10 cellular contexts compared by ENCODE assay signal in the genomic region with DNA sequence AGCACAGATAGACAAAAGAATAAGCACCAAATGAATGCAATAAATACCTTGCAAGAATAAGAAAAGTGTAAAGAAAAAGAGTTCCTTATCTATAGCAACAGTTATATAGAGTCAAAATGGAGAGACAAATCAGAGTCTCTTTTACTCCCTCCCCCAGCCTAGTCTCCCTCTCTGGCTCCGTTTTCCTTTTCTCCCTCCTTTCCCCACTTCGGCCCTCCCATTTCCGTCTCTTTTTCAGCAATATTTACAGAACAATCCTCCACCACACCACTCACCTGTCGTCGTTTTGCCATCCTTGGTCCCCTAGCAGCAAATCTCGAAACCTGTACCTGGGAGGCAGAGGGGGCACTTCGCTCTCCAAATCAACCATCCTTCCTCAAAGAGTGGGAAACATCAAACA. TPM values are rescaled to one million over a fixed set of nuclear protein-coding genes. Genes with fewer than 3 reads are reported as not detected.
DNase-seq lines count a peak whose midpoint lies in the region; ATAC-seq and TF ChIP-seq lines count a peak whose summit lies in the region.
"Had no signal": no experiment of that assay in that cellular context is flagged by ENCODE, and none has a peak within 500 bp of the region (broad histone marks: within the 10 kb centered on the region; RNA-seq: fewer than 3 reads in every experiment).

No MANE protein-coding gene starts in this region.

- H3K9me3 Mint-ChIP-seq in stimulated activated naive CD8-positive, alpha-beta T cell treated with anti-CD3 and anti-CD28 coated beads, Interleukin-15, Interleukin-2, amounts not matched to agents 100 ng/mL and 50 ng/mL, for 24 hours: no peaks in the 10 kb centered on the region

- H3K4me2 ChIP-seq in mammary epithelial cell (ENCODE audit: insufficient read depth, low read depth, low read length): peak overlapping the region; percentile 59

- TF ChIP-seq CTCF in mammary epithelial cell (conservative IDR thresholded peaks at IDR 0.05 in 1 of 2, IDR thresholded peaks at IDR 0.05 in 1 of 2; ENCODE audit: extremely low read depth in 1 of 2, insufficient read depth in 1 of 2, low read depth in 1 of 2, low read length in 2 of 2): no peak
- no peak for TF ChIP-seq CTCF in lung (IDR thresholded peaks at IDR 0.05; ENCODE audit: control extremely low read depth, extremely low read depth)

- H3K27me3 Mint-ChIP-seq in stimulated activated naive CD8-positive, alpha-beta T cell treated with anti-CD3 and anti-CD28 coated beads, Interleukin-15, Interleukin-2, amounts not matched to agents 100 ng/mL and 50 ng/mL, for 24 hours: peaks cover 46% of the 10 kb centered on the region

- no TSS peak for BruUV-seq in mammary epithelial cell (replicated peaks; lab: Mats Ljungman, UMichigan)

- peak overlapping the region; percentile 43 for H3K4me3 Mint-ChIP-seq in stimulated activated naive CD8-positive, alpha-beta T cell treated with anti-CD3 and anti-CD28 coated beads, Interleukin-15, Interleukin-2, amounts not matched to agents 100 ng/mL and 50 ng/mL, for 24 hours

- H3K79me2 ChIP-seq in mammary epithelial cell (ENCODE audit: insufficient read depth, low read length): no peaks in the 10 kb centered on the region

- no peaks in the 10 kb centered on the region for H4K20me1 ChIP-seq in mammary epithelial cell (ENCODE audit: insufficient read depth, low read length)

- H3K9ac ChIP-seq in mammary epithelial cell (ENCODE audit: insufficient read depth, low read length): no peak overlapping the region

- no peak overlapping the region for H3K27ac ChIP-seq in mammary epithelial cell (ENCODE audit: insufficient read depth, low read depth, low read length)
- no peak overlapping the region for H3K27ac ChIP-seq in lung (ENCODE audit: low read depth in 1 of 2, low read length in 1 of 2)
- no peak overlapping the region for H3K27ac ChIP-seq in caudate nucleus (ENCODE audit: low read depth, low read length)

- H3K36me3 ChIP-seq in mammary epithelial cell (ENCODE audit: insufficient read depth, low read length): no peaks in the 10 kb centered on the region
- no peaks in the 10 kb centered on the region for H3K36me3 ChIP-seq in lung (ENCODE audit: control insufficient read depth in 2 of 2, insufficient read depth in 2 of 2, low read length in 2 of 2)

- intact Hi-C loops in mammary epithelial cell (cut with micrococcal nuclease): no loop called here

- peak overlapping the region; percentile 38 for H2AFZ ChIP-seq in mammary epithelial cell (ENCODE audit: low read depth, low read length)

- H3K4me1 Mint-ChIP-seq in stimulated activated naive CD8-positive, alpha-beta T cell treated with anti-CD3 and anti-CD28 coated beads, Interleukin-15, Interleukin-2, amounts not matched to agents 100 ng/mL and 50 ng/mL, for 24 hours (ENCODE audit: low read depth): no peaks in the 10 kb centered on the region

- no peak overlapping the region for H3K27ac Mint-ChIP-seq in stimulated activated naive CD8-positive, alpha-beta T cell treated with anti-CD3 and anti-CD28 coated beads, Interleukin-15, Interleukin-2, amounts not matched to agents 100 ng/mL and 50 ng/mL, for 24 hours

- in situ Hi-C loops in mammary epithelial cell (cut with MboI; ENCODE audit: low sequenced_read_pairs in 2 of 2): no loop called here

- CTCF ChIA-PET in mammary epithelial cell (lab: Charles Lee; ENCODE audit: low non-redundant PET): no interaction called here

- no peak for DNase-seq in stimulated activated naive CD8-positive, alpha-beta T cell treated with anti-CD3 and anti-CD28 coated beads, Interleukin-15, Interleukin-2, amounts not matched to agents 100 U/mL and 50 U/mL, for 24 hours
- DNase-seq in mammary epithelial cell (no peak), lung (ENCODE audit: low spot score) (no peak), DMS 273 treated with DMSO at 0.1 percent for 48 hours (lab: John Stamatoyannopoulos, UW) (no peak), caudate nucleus (lab: John Stamatoyannopoulos, UW) (no peak)
- DNase-seq: naive B cell had no signal

- H3K27me3 ChIP-seq in mammary epithelial cell (ENCODE audit: insufficient read depth, low read length) (peaks cover 10% of the 10 kb centered on the region), lung (ENCODE audit: control insufficient read depth, insufficient read depth) (no peaks in the 10 kb centered on the region)

- H3K9me3 ChIP-seq in mammary epithelial cell (replicated peaks; ENCODE audit: insufficient read depth, low read length) (no peaks in the 10 kb centered on the region), lung (ENCODE audit: control insufficient read depth in 2 of 2, insufficient read depth in 1 of 2, low read length in 1 of 2) (no peaks in the 10 kb centered on the region)

- peak overlapping the region in 1 of 3 experiments; percentile 26 for H3K4me3 ChIP-seq in mammary epithelial cell (replicated peaks in 1 of 3; ENCODE audit: insufficient read depth in 1 of 3, low read depth in 2 of 3, low read length in 3 of 3)
- peak overlapping the region; percentile 33 for H3K4me3 ChIP-seq in lung

- ATAC-seq in stimulated activated naive CD8-positive, alpha-beta T cell treated with anti-CD3 and anti-CD28 coated beads, Interleukin-15, Interleukin-2, amounts not matched to agents 100 U/mL and 50 U/mL, for 24 hours: no peak
- ATAC-seq in lung (ENCODE audit: insufficient read depth, low FRiP score) (no peak), GM19397 (IDR thresholded peaks at IDR 0.05; ENCODE audit: unreplicated experiment) (no peak), esophagus mucosa (no peak)

- dilution Hi-C loops in mammary epithelial cell (cut with HindIII; ENCODE audit: low sequenced_read_pairs): no loop called here

- H3K4me1 ChIP-seq in mammary epithelial cell (ENCODE audit: insufficient read depth, low read length) (no peaks in the 10 kb centered on the region), lung (ENCODE audit: control insufficient read depth in 2 of 2, insufficient read depth in 2 of 2, low read length in 2 of 2) (peaks cover 0 to 3% of the 10 kb centered on the region in 2 donors)

- H3K36me3 Mint-ChIP-seq in stimulated activated naive CD8-positive, alpha-beta T cell treated with anti-CD3 and anti-CD28 coated beads, Interleukin-15, Interleukin-2, amounts not matched to agents 100 ng/mL and 50 ng/mL, for 24 hours (ENCODE audit: low read depth): no peaks in the 10 kb centered on the region
- H3K36me3 Mint-ChIP-seq: naive B cell had no signal

- 3% methylated on average over 7 of the region's 7 CpGs for WGBS in mammary epithelial cell (ENCODE audit: low coverage, missing lambda C conversion rate)
- 1% methylated on average over 7 of the region's 7 CpGs for WGBS in lung, 2 donors

RNA-seq across cellular contexts. Expression of a gene that starts 0.3 kb away (rescaled TPM):
- under 1 TPM in 1 of 2 donors, not detected in 1; 0.33 TPM for total RNA-seq in mammary epithelial cell
- not detected for polyA plus RNA-seq in mammary epithelial cell
- polyA minus RNA-seq in mammary epithelial cell: not detected
- total RNA-seq in lung: 10 to 100 TPM in 1 of 2 donors, 1 to 10 TPM in 1; 3.0 to 18.7 TPM
- polyA plus RNA-seq in lung: 1 to 10 TPM in 1 of 2 donors, under 1 TPM in 1; 0.84 to 1.0 TPM
- total RNA-seq in esophagus mucosa: 0.20 TPM
- total RNA-seq: OCI-LY7 had no signal

RNA-seq across cellular contexts. Expression of a gene that starts 43.9 kb away (rescaled TPM):
- total RNA-seq in mammary epithelial cell: 1 to 10 TPM; 2.0 to 4.0 TPM
- 1.3 TPM for polyA plus RNA-seq in mammary epithelial cell
- not detected for polyA minus RNA-seq in mammary epithelial cell
- 100 to 1,000 TPM in 1 of 2 donors, 10 to 100 TPM in 1; 80.7 to 185 TPM for total RNA-seq in lung
- polyA plus RNA-seq in lung: 10 to 100 TPM; 26.8 to 44.7 TPM
- total RNA-seq in esophagus mucosa: 33.9 TPM
- total RNA-seq: OCI-LY7 had no signal
